In genomic region chr5:78907255-78907886, GRCh38 we compare ENCODE assay signal across 8 cellular contexts.
DNase-seq lines count a peak whose midpoint lies in the region; ATAC-seq and TF ChIP-seq lines count a peak whose summit lies in the region.

No MANE protein-coding gene starts in this region.

- no peak overlapping the region for H3K9ac ChIP-seq in SK-N-SH

- CTCF ChIA-PET in SK-N-SH (lab: Yijun Ruan, JAX) = interaction anchor here (0.7 to 1.5 kb wide), 7 partner anchors 10 to 373 kb away, joined by 3 to 4 read pairs (median 3); no protein-coding TSS in a partner anchor
- CTCF ChIA-PET in HEK293T (lab: Yijun Ruan, JAX) = interaction anchor here (0.8 to 1.6 kb wide), 2 partner anchors 44 to 58 kb away, joined by 3 read pairs; no protein-coding TSS in a partner anchor

- H3K4me3 ChIP-seq in SK-N-SH (ENCODE audit: low read depth in 2 of 2, low read length in 1 of 2) (no peak overlapping the region), H7 (ENCODE audit: insufficient read depth, low read depth, low read length) (no peak overlapping the region)

- WGBS in SK-N-SH (ENCODE audit: low lambda C conversion rate) = 75% methylated on average over 11 of the region's 11 CpGs

- TF ChIP-seq RAD21 in SK-N-SH (IDR thresholded peaks at IDR 0.05; ENCODE audit: low read length) = no peak

- DNase-seq in GM20000 (ENCODE audit: low spot score) (peak; percentile 24), SK-N-SH (no peak), left cardiac atrium (no peak), HEK293T (ENCODE audit: extremely low spot score) (no peak), SW 1271 (lab: John Stamatoyannopoulos, UW) (no peak), H7 (no peak)
- no peak for DNase-seq in stimulated activated naive CD8-positive, alpha-beta T cell treated with anti-CD3 and anti-CD28 coated beads, Interleukin-15, amount 100 ng/mL, for 72 hours

- TF ChIP-seq CTCF in GM20000 (IDR thresholded peaks at IDR 0.05; ENCODE audit: extremely low read depth, missing control alignments) = no peak
- no peak for TF ChIP-seq CTCF in SK-N-SH (IDR thresholded peaks at IDR 0.05)

- no peaks in the 10 kb centered on the region for H3K9me3 ChIP-seq in SK-N-SH

- intact Hi-C loops in left cardiac atrium (cut with DNase I) = loop anchor here in 1 of 2 donors (10.0 kb wide), 2 partner anchors 57 to 373 kb away; no protein-coding TSS in a partner anchor

- H3K79me2 ChIP-seq in SK-N-SH (ENCODE audit: insufficient read depth) = no peaks in the 10 kb centered on the region

- H3K4me1 ChIP-seq in SK-N-SH (ENCODE audit: control insufficient read depth in 1 of 2, insufficient read depth in 2 of 2, low read depth in 1 of 2, low read length in 1 of 2) = peaks cover 28 to 32% of the 10 kb centered on the region in 2 experiments

- no peaks in the 10 kb centered on the region for H3K27me3 Mint-ChIP-seq in stimulated activated naive CD8-positive, alpha-beta T cell treated with anti-CD3 and anti-CD28 coated beads, Interleukin-15, amount 100 ng/mL, for 72 hours

- no peaks in the 10 kb centered on the region for H3K36me3 ChIP-seq in SK-N-SH (replicated peaks in 1 of 2; ENCODE audit: control insufficient read depth in 1 of 2, insufficient read depth in 2 of 2, low read length in 1 of 2)
- H3K36me3 ChIP-seq in H7 (replicated peaks; ENCODE audit: control insufficient read depth, insufficient read depth, low read length) = no peaks in the 10 kb centered on the region

- TF ChIP-seq EP300 in SK-N-SH (IDR thresholded peaks at IDR 0.05; ENCODE audit: borderline replicate concordance in 1 of 2, low read depth in 1 of 2, low read length in 1 of 2) = peak in 1 of 2 experiments; percentile 45; a peak in 1 of 4 replicates

- H3K4me1 Mint-ChIP-seq in stimulated activated naive CD8-positive, alpha-beta T cell treated with anti-CD3 and anti-CD28 coated beads, Interleukin-15, amount 100 ng/mL, for 72 hours = peaks cover 35% of the 10 kb centered on the region

- peak; percentile 50 to 75 for ATAC-seq in left cardiac atrium
- peak; percentile 66 for ATAC-seq in stimulated activated naive CD8-positive, alpha-beta T cell treated with anti-CD3 and anti-CD28 coated beads, Interleukin-15, amount 100 ng/mL, for 72 hours
- no peak for ATAC-seq in GM21576 (IDR thresholded peaks at IDR 0.05; ENCODE audit: unreplicated experiment)

- no peaks in the 10 kb centered on the region for H4K20me1 ChIP-seq in SK-N-SH (ENCODE audit: insufficient read depth)

- H3K4me3 Mint-ChIP-seq in stimulated activated naive CD8-positive, alpha-beta T cell treated with anti-CD3 and anti-CD28 coated beads, Interleukin-15, amount 100 ng/mL, for 72 hours = peak overlapping the region; percentile 30 to 37

- H3K27me3 ChIP-seq in SK-N-SH (ENCODE audit: insufficient read depth) (no peaks in the 10 kb centered on the region), H7 (ENCODE audit: control insufficient read depth, insufficient read depth, low read length) (no peaks in the 10 kb centered on the region)

- POLR2A ChIA-PET in SK-N-SH (lab: Yijun Ruan, JAX) = interaction anchor here (0.6 kb wide), 1 partner anchor 318 kb away, joined by 3 read pairs; no protein-coding TSS in a partner anchor
- POLR2A ChIA-PET in HEK293T (lab: Yijun Ruan, JAX) = interaction anchor here (1.6 to 1.8 kb wide), 2 partner anchors 20 to 77 kb away, joined by 5 to 10 read pairs; no protein-coding TSS in a partner anchor

- H3F3A ChIP-seq in SK-N-SH (replicated peaks; ENCODE audit: insufficient read depth) = peaks cover 34% of the 10 kb centered on the region

- no peaks in the 10 kb centered on the region for H3K9me3 Mint-ChIP-seq in stimulated activated naive CD8-positive, alpha-beta T cell treated with anti-CD3 and anti-CD28 coated beads, Interleukin-15, amount 100 ng/mL, for 72 hours

- no peak overlapping the region for H2AFZ ChIP-seq in SK-N-SH (ENCODE audit: low read depth)

- peak overlapping the region; percentile 64 to 93 for H3K27ac ChIP-seq in SK-N-SH (ENCODE audit: low read depth in 2 of 2, low read length in 1 of 2)

- peak overlapping the region; percentile 78 for H3K4me2 ChIP-seq in SK-N-SH

- peak overlapping the region; percentile 12 to 91 for H3K27ac Mint-ChIP-seq in stimulated activated naive CD8-positive, alpha-beta T cell treated with anti-CD3 and anti-CD28 coated beads, Interleukin-15, amount 100 ng/mL, for 72 hours

- no peaks in the 10 kb centered on the region for H3K9me2 ChIP-seq in SK-N-SH

TF ChIP-seq in SK-N-SH, 30 proteins besides CTCF, POLR2A, EP300 and RAD21:
- TF ChIP-seq RCOR1 (IDR thresholded peaks at IDR 0.05; ENCODE audit: low read length) (no peak), PBX3 (IDR thresholded peaks at IDR 0.05) (peak; percentile 20), TCF12 (IDR thresholded peaks at IDR 0.05) (peak; percentile 72), MEF2A (IDR thresholded peaks at IDR 0.05; ENCODE audit: borderline replicate concordance, low read depth) (no peak), NFIC (IDR thresholded peaks at IDR 0.05; ENCODE audit: borderline replicate concordance) (peak; percentile 51), IRF3 (IDR thresholded peaks at IDR 0.05; ENCODE audit: low read depth, low read length) (no peak), JUND (IDR thresholded peaks at IDR 0.05) (peak; percentile 21; the same call in 1 of the 2 replicates), FOSL2 (IDR thresholded peaks at IDR 0.05; ENCODE audit: borderline replicate concordance, low read depth) (peak; percentile 46; the same call in 1 of the 2 replicates)

TF ChIP-seq in HEK293T, 16 proteins besides CTCF, POLR2A, EP300 and RAD21:
- TF ChIP-seq TARDBP (IDR thresholded peaks at IDR 0.05) (no peak), CTBP1 (IDR thresholded peaks at IDR 0.05; ENCODE audit: borderline replicate concordance) (no peak), SUZ12 (IDR thresholded peaks at IDR 0.05) (no peak), HDGF (IDR thresholded peaks at IDR 0.05; ENCODE audit: borderline replicate concordance) (no peak), FOXM1 (IDR thresholded peaks at IDR 0.05; ENCODE audit: borderline replicate concordance) (no peak), FOXA1 (IDR thresholded peaks at IDR 0.05) (no peak), PKNOX1 (IDR thresholded peaks at IDR 0.05) (no peak), SP1 (IDR thresholded peaks at IDR 0.05) (no peak), ELF4 (IDR thresholded peaks at IDR 0.05) (no peak), FOXK2 (IDR thresholded peaks at IDR 0.05) (no peak), LEF1 (IDR thresholded peaks at IDR 0.05; ENCODE audit: borderline replicate concordance) (no peak), BHLHE40 (IDR thresholded peaks at IDR 0.05; ENCODE audit: borderline replicate concordance) (no peak), L3MBTL2 (conservative IDR thresholded peaks at IDR 0.05) (no peak)
